ENCODE assay signal across 18 cellular contexts in the genomic region with DNA sequence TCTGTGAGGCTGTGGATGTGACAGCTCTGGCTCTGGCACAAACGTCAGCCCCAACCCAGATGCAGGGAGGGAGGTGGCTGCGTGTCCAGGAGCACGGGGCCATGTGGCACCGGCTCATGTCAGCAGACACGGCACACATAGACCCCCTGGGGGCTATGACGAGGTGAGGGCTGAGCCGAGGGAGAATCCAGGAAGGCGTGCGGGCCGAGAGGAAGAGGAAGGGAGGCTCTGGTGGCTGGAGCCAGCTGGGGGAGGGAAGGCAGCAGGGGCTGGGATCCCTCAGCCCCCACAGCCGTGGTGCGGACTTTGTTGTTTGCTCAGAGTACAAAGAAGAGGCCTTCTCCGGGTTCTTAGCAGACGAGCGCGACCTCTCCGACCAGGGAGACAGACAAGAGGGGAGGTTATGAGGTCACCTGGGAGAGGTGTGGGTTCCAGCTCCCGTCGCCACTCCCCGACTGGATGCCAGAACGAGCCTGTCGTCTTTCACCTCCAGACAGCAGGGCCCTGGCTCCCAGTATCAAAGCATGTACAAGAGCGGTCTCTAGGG. TPM values are rescaled to one million over a fixed set of nuclear protein-coding genes. Genes with fewer than 3 reads are reported as not detected.
DNase-seq lines count a peak whose midpoint lies in the region; ATAC-seq and TF ChIP-seq lines count a peak whose summit lies in the region.
"Had no signal": no experiment of that assay in that cellular context is flagged by ENCODE, and none has a peak within 500 bp of the region (broad histone marks: within the 10 kb centered on the region; RNA-seq: fewer than 3 reads in every experiment).

No MANE protein-coding gene starts in this region.

- H3K27ac Mint-ChIP-seq in type B pancreatic cell: no peak overlapping the region
- H3K27ac Mint-ChIP-seq: CD8-positive, alpha-beta memory T cell had no signal

- H3K9me3 ChIP-seq in left ventricle myocardium inferior (replicated peaks): no peaks in the 10 kb centered on the region
- H3K9me3 ChIP-seq in right atrium auricular region: no peaks in the 10 kb centered on the region
- no peaks in the 10 kb centered on the region for H3K9me3 ChIP-seq in trophoblast cell (ENCODE audit: insufficient read depth, low read depth, low read length)
- H3K9me3 ChIP-seq: A549 had no signal

- H3K27me3 ChIP-seq in left ventricle myocardium inferior (ENCODE audit: low read depth) (no peaks in the 10 kb centered on the region), right atrium auricular region (no peaks in the 10 kb centered on the region), trophoblast cell (ENCODE audit: insufficient read depth, low read length) (no peaks in the 10 kb centered on the region)

- H3K79me1 ChIP-seq in trophoblast cell (ENCODE audit: low read length): peaks cover 26% of the 10 kb centered on the region

- no peaks in the 10 kb centered on the region for H3K79me2 ChIP-seq in trophoblast cell (ENCODE audit: control insufficient read depth, insufficient read depth, low read length, poor library complexity)

- intact Hi-C loops in left ventricle myocardium inferior (cut with micrococcal nuclease): no loop called here

- no peaks in the 10 kb centered on the region for H3K36me3 Mint-ChIP-seq in type B pancreatic cell
- H3K36me3 Mint-ChIP-seq: CD8-positive, alpha-beta memory T cell had no signal

- DNase-seq in left ventricle myocardium inferior (peak; percentile 36), right atrium auricular region (ENCODE audit: low spot score) (no peak), KBM-7 (peak; percentile 47), left kidney (ENCODE audit: low read depth, low spot score) (peak; percentile 62), trophoblast cell (peak in 1 of 2 donors; percentile 41), type B pancreatic cell (ENCODE audit: extremely low spot score, unreplicated experiment) (no peak)
- DNase-seq in activated effector memory CD4-positive, alpha-beta T cell treated with Interleukin-2 at 50 U/mL for 16 hours: no peak
- DNase-seq: C1 segment of cervical spinal cord; CD8-positive, alpha-beta memory T cell; DMS79; Karpas-422; NCI-H1436; NCI-H1930; NCI-H526; PC-3 had no signal

- peak overlapping the region; percentile 12 for H3K18ac ChIP-seq in trophoblast cell (ENCODE audit: low read length)

- H3K4me3 ChIP-seq in left ventricle myocardium inferior (no peak overlapping the region), right atrium auricular region (no peak overlapping the region), trophoblast cell (ENCODE audit: low read depth, low read length) (no peak overlapping the region)
- H3K4me3 ChIP-seq: A549 had no signal

- no peak overlapping the region for H3K4ac ChIP-seq in trophoblast cell (ENCODE audit: low read depth, low read length)

- WGBS in trophoblast cell (ENCODE audit: extremely low coverage, insufficient coverage, insufficient read length): no CpG with 5 or more reads among the region's 23 CpGs

- H3K23ac ChIP-seq in trophoblast cell (ENCODE audit: low read length): no peak overlapping the region

- peak overlapping the region; percentile 13 for H4K8ac ChIP-seq in trophoblast cell (ENCODE audit: low read depth, low read length)

- TF ChIP-seq CTCF in left ventricle myocardium inferior (IDR thresholded peaks at IDR 0.05; ENCODE audit: borderline replicate concordance) (no peak), right atrium auricular region (IDR thresholded peaks at IDR 0.05) (no peak), type B pancreatic cell (conservative IDR thresholded peaks at IDR 0.05) (no peak)

- H3K4me2 ChIP-seq in trophoblast cell (ENCODE audit: low read length): peak overlapping the region; percentile 4
- H3K4me2 ChIP-seq: A549 had no signal

- no peaks in the 10 kb centered on the region for H3K36me3 ChIP-seq in left ventricle myocardium inferior
- no peaks in the 10 kb centered on the region for H3K36me3 ChIP-seq in right atrium auricular region
- H3K36me3 ChIP-seq in trophoblast cell (ENCODE audit: control insufficient read depth in 1 of 2, insufficient read depth in 2 of 2, low read length in 2 of 2): no peaks in the 10 kb centered on the region

- peak overlapping the region; percentile 12 for H3K14ac ChIP-seq in trophoblast cell (ENCODE audit: low read length)

- H3K27ac ChIP-seq in left ventricle myocardium inferior (replicated peaks): peak overlapping the region; percentile 78
- H3K27ac ChIP-seq in right atrium auricular region: no peak overlapping the region
- peak overlapping the region; percentile 40 for H3K27ac ChIP-seq in trophoblast cell (ENCODE audit: low read depth, low read length)
- H3K27ac ChIP-seq: A549, RWPE1 had no signal

- peak overlapping the region; percentile 23 for H2BK12ac ChIP-seq in trophoblast cell (ENCODE audit: low read length)

- H3K9me3 Mint-ChIP-seq in type B pancreatic cell: no peaks in the 10 kb centered on the region
- H3K9me3 Mint-ChIP-seq: CD8-positive, alpha-beta memory T cell had no signal

- H2BK5ac ChIP-seq in trophoblast cell (ENCODE audit: low read depth, low read length, poor library complexity): no peak overlapping the region

- H3K4me1 ChIP-seq in left ventricle myocardium inferior (peaks cover 41% of the 10 kb centered on the region), right atrium auricular region (peaks cover 0 to 31% of the 10 kb centered on the region in 2 donors), trophoblast cell (ENCODE audit: control insufficient read depth in 1 of 2, insufficient read depth in 2 of 2, low read length in 2 of 2) (peaks cover 27 to 31% of the 10 kb centered on the region in 2 experiments)
- H3K4me1 ChIP-seq: A549 had no signal

- no peak overlapping the region for H3K4me3 Mint-ChIP-seq in type B pancreatic cell
- H3K4me3 Mint-ChIP-seq: CD8-positive, alpha-beta memory T cell had no signal

- H2AK5ac ChIP-seq in trophoblast cell (ENCODE audit: low read length): peak overlapping the region; percentile 49

- no peak overlapping the region for H3K9ac ChIP-seq in trophoblast cell (ENCODE audit: low read length)

- peak overlapping the region; percentile 91 for H4K91ac ChIP-seq in trophoblast cell (ENCODE audit: low read depth, low read length)

- in situ Hi-C loops in KBM-7 (cut with MboI; ENCODE audit: low pct_unique_long_range_greater_than_20kb, low sequenced_read_pairs): no loop called here

- peak overlapping the region; percentile 19 for H2AFZ ChIP-seq in trophoblast cell (ENCODE audit: insufficient read depth, low read length, poor library complexity)

- peaks cover 41% of the 10 kb centered on the region for H3K4me1 Mint-ChIP-seq in type B pancreatic cell (ENCODE audit: unreplicated experiment)

- no peak overlapping the region for H4K12ac ChIP-seq in trophoblast cell (ENCODE audit: low read depth, low read length)

- no peak for ATAC-seq in HG03095 (IDR thresholded peaks at IDR 0.05; ENCODE audit: unreplicated experiment)
- ATAC-seq: A549, PC-3 had no signal

- peaks cover 7% of the 10 kb centered on the region for H3K27me3 Mint-ChIP-seq in type B pancreatic cell
- H3K27me3 Mint-ChIP-seq: CD8-positive, alpha-beta memory T cell had no signal

- peak overlapping the region; percentile 14 for H2BK120ac ChIP-seq in trophoblast cell (ENCODE audit: insufficient read depth, low read length, poor library complexity)

RNA-seq across cellular contexts. Expression of a gene that starts 46.1 kb away (rescaled TPM):
- total RNA-seq in left ventricle myocardium inferior (33.0 TPM), right atrium auricular region (10 to 100 TPM; 17.2 to 28.7 TPM), type B pancreatic cell (ENCODE audit: low replicate concordance) (108 and 140 TPM in 2 replicates)
- 604 and 638 TPM in 2 replicates for polyA plus RNA-seq in trophoblast cell (2013)

Comparison
In these comparisons a context has a peak if more than half of its experiments do, and no peak if none do; other contexts are left out.
1. DNase-seq: peak in left ventricle myocardium inferior (single experiment), KBM-7 (single experiment) and left kidney (single experiment); none in right atrium auricular region (single experiment), type B pancreatic cell (single experiment) and activated effector memory CD4-positive, alpha-beta T cell treated with Interleukin-2 at 50 U/mL for 16 hours (single experiment).
2. H3K27ac ChIP-seq: peak in left ventricle myocardium inferior (single experiment) and trophoblast cell (single experiment); none in right atrium auricular region (0 of 2).